Comparison of ENCODE assay signal across 13 cellular contexts in the genomic region with DNA sequence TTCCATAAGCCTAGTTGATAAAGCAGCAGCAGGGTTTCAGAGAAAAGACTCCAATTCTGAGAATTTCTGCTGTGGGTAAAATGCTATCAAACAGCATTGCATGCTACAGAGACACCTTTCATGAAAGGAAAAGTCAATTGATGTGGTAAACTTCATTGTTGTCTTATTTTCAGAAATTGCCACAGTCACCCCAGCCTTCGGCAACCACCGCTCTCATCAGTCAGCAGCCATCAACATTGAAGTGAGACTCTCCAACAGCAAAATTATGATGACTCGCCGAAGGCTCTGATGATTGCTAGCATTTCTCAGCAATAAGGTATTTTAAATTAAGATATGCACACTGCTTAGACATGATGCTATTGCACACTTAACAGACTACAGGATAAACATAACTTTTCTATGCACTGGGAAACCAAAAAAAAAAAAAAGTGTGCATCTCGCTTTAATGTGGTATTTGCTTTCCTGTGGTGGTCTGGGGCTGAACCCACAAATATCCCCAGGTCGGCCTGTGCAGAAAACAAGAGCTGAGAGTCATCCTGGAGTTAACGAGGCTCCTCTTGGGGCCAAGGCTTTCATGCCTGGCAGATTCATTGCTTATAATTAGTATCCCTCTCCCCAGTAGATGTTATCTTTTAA.
"Had no signal": no experiment of that assay in that cellular context is flagged by ENCODE, and none has a peak within 500 bp of the region (broad histone marks: within the 10 kb centered on the region; RNA-seq: fewer than 3 reads in every experiment).

No MANE protein-coding gene starts in this region.

- H3K4me3 Mint-ChIP-seq: activated CD4-positive, alpha-beta T cell treated with anti-CD3 and anti-CD28 coated beads for 36 hours; mesothelial cell of epicardium; nephron; stimulated activated naive B cell treated with anti-CD40 and anti-IgM and Interleukin-4, amounts not matched to agents 10 μg/mL and 1 μg/mL and 100 μg/mL, for 72 hours; WTC11 had no signal

- ATAC-seq: activated CD4-positive, alpha-beta T cell treated with anti-CD3 and anti-CD28 coated beads for 36 hours; left lung; stimulated activated naive B cell treated with anti-CD40 and anti-IgM and Interleukin-4, amounts not matched to agents 10 μg/mL and 1 μg/mL and 100 μg/mL, for 72 hours; WTC11 had no signal

- H3K36me3 ChIP-seq: left lung, tibial artery had no signal

- FAIRE-seq: frontal cortex, TTC549, urothelium cell line had no signal

- H3K27me3 ChIP-seq: left lung had no signal

- H3K9me3 ChIP-seq: left lung, tibial artery had no signal

- H3K27ac Mint-ChIP-seq: activated CD4-positive, alpha-beta T cell treated with anti-CD3 and anti-CD28 coated beads for 36 hours; mesothelial cell of epicardium; nephron; stimulated activated naive B cell treated with anti-CD40 and anti-IgM and Interleukin-4, amounts not matched to agents 10 μg/mL and 1 μg/mL and 100 μg/mL, for 72 hours; WTC11 had no signal

- H3K4me1 Mint-ChIP-seq: mesothelial cell of epicardium; stimulated activated naive B cell treated with anti-CD40 and anti-IgM and Interleukin-4, amounts not matched to agents 10 μg/mL and 1 μg/mL and 100 μg/mL, for 72 hours had no signal

- H3K36me3 Mint-ChIP-seq: mesothelial cell of epicardium; stimulated activated naive B cell treated with anti-CD40 and anti-IgM and Interleukin-4, amounts not matched to agents 10 μg/mL and 1 μg/mL and 100 μg/mL, for 72 hours had no signal

- H3K4me3 ChIP-seq: left lung, tibial artery had no signal

- H3K27ac ChIP-seq: left lung, tibial artery had no signal

- H3K9me3 Mint-ChIP-seq: stimulated activated naive B cell treated with anti-CD40 and anti-IgM and Interleukin-4, amounts not matched to agents 10 μg/mL and 1 μg/mL and 100 μg/mL, for 72 hours had no signal

- DNase-seq: activated CD4-positive, alpha-beta T cell treated with anti-CD3 and anti-CD28 coated beads for 36 hours; aorta; effector CD4-positive, alpha-beta T cell; retina; stimulated activated naive B cell treated with anti-CD40 and anti-IgM and Interleukin-4, amounts not matched to agents 10 μg/mL and 1 μg/mL and 100 μg/mL, for 72 hours; tibial artery had no signal

- H3K4me1 ChIP-seq: left lung, tibial artery had no signal
